1 cellular context compared by ENCODE assay signal in genomic region chr1:59685101-59685500, GRCh38.
TF ChIP-seq lines count a peak whose summit lies in the region.

No MANE protein-coding gene starts in this region.

TF ChIP-seq in IMR-90, 13 proteins besides CTCF, POLR2A, EP300 and RAD21 (continued from another document):
- TF ChIP-seq FOS (IDR thresholded peaks at IDR 0.05; ENCODE audit: low read depth, low read length), result no peak
